8 cellular contexts compared by ENCODE assay signal in the genomic region with DNA sequence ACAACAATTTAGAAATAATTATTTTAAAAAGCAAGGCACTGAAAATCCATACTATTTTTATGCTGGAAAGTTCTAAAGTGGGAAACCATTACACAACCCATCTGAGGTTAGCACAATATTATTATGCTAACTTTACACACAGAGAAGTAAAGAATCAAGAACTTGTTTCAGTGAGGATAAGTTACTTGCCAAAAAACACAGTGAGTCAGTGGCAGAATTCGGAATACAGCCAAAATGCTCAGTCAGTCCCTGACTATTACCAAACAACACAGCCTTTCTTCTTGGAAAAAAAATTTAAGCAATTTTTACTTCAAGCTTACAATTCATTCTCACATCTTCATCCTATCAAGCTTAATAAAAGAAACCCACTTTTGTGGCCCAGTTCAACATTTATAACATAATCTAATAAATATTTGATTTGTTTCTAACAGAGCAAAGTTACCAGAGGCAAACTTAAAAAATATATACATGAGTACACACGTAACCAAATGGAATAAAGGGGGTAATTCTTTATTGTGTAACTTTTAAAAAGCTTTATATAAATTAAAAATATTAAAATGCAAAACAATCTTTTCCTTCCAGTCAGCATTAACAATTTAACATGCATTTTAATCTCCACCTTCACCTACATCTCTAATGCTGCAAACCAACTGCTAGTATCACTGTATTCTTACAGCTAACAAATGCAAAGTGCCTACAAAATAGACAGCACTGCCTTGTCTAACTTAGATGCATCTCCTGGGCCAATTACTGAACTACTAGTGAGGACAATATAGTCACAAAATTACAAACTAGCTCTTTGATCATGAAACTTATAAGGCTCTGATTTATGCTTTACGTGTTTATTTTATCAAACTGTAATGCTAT. TPM values are rescaled to one million over a fixed set of nuclear protein-coding genes. Genes with fewer than 3 reads are reported as not detected.
DNase-seq lines count a peak whose midpoint lies in the region; ATAC-seq and TF ChIP-seq lines count a peak whose summit lies in the region.

No MANE protein-coding gene starts in this region.

- H3K4ac ChIP-seq in IMR-90 (ENCODE audit: low read depth, low read length): no peak overlapping the region

- no peak overlapping the region for H3K4me2 ChIP-seq in IMR-90 (ENCODE audit: low read depth, low read length)

- H3K4me3 ChIP-seq in IMR-90 (ENCODE audit: insufficient read depth, low read depth, low read length) (no peak overlapping the region), right atrium auricular region (no peak overlapping the region), tibial artery (no peak overlapping the region), HAP-1 (no peak overlapping the region)

- no peak overlapping the region for H3K56ac ChIP-seq in IMR-90 (ENCODE audit: extremely low read depth, insufficient read depth, low read length)

- BruUV-seq in IMR-90 (replicated peaks; lab: Mats Ljungman, UMichigan): no TSS peak

- H2BK120ac ChIP-seq in IMR-90 (ENCODE audit: low read depth, low read length): no peak overlapping the region

- intact Hi-C loops in IMR-90 (cut with micrococcal nuclease) (loop anchor here (5.0 kb wide), 1 partner anchor 53 kb away; the partner anchor contains the start of gene CCDC88A), tibial artery (cut with DNase I; ENCODE audit: low total_unique reads) (no loop called here)

- H2BK15ac ChIP-seq in IMR-90 (ENCODE audit: low read depth, low read length): no peak overlapping the region

- H3K23ac ChIP-seq in IMR-90 (ENCODE audit: low read depth, low read length): no peak overlapping the region

- no peak overlapping the region for H4K91ac ChIP-seq in IMR-90 (ENCODE audit: insufficient read depth, low read depth, low read length)

- H2BK20ac ChIP-seq in IMR-90 (ENCODE audit: low read depth, low read length): no peak overlapping the region

- CTCF ChIA-PET in IMR-90 (lab: Yijun Ruan, JAX): interaction anchor here (0.8 kb wide), 1 partner anchor 9 kb away, joined by 3 read pairs; no protein-coding TSS in a partner anchor

- DNase-seq in IMR-90 (peak; percentile 98), astrocyte of the hippocampus (ENCODE audit: low read depth, low spot score) (peak; percentile 96), right atrium auricular region (ENCODE audit: low spot score) (peak; percentile 75), tibial artery (peak; percentile 69 to 74), HAP-1 (ENCODE audit: low spot score in 2 of 2) (no peak), GM13977 (ENCODE audit: low spot score) (no peak)

- no peak for TF ChIP-seq CTCF in IMR-90 (conservative IDR thresholded peaks at IDR 0.05; ENCODE audit: low read depth, low read length)
- no peak for TF ChIP-seq CTCF in right atrium auricular region (IDR thresholded peaks at IDR 0.05)
- no peak for TF ChIP-seq CTCF in tibial artery (IDR thresholded peaks at IDR 0.05)
- TF ChIP-seq CTCF in GM13977 (IDR thresholded peaks at IDR 0.05; ENCODE audit: extremely low read depth, insufficient read depth, missing control alignments): no peak

- no peak for TF ChIP-seq POLR2A in IMR-90 (IDR thresholded peaks at IDR 0.05; ENCODE audit: low read depth, low read length)

- no peak overlapping the region for H2AFZ ChIP-seq in IMR-90 (replicated peaks; ENCODE audit: low read length, poor library complexity)

- in situ Hi-C loops in IMR-90 (cut with MboI; ENCODE audit: low sequenced_read_pairs): no loop called here
- in situ Hi-C loops in HAP-1 (cut with MboI; ENCODE audit: low sequenced_read_pairs): no loop called here
- in situ Hi-C loops in GM13977 (cut with MboI; ENCODE audit: low pct_unique_long_range_greater_than_20kb, low sequenced_read_pairs, unreplicated experiment): no loop called here

- no peaks in the 10 kb centered on the region for H3K36me3 ChIP-seq in IMR-90 (ENCODE audit: control insufficient read depth, insufficient read depth, low read length)
- no peaks in the 10 kb centered on the region for H3K36me3 ChIP-seq in right atrium auricular region
- no peaks in the 10 kb centered on the region for H3K36me3 ChIP-seq in tibial artery
- H3K36me3 ChIP-seq in HAP-1 (replicated peaks): no peaks in the 10 kb centered on the region

- ATAC-seq in IMR-90 (ENCODE audit: low read depth) (peak; percentile 92), HG03039 (IDR thresholded peaks at IDR 0.05; ENCODE audit: unreplicated experiment) (no peak), HG03139 (IDR thresholded peaks at IDR 0.05; ENCODE audit: unreplicated experiment) (no peak)

- H2AK9ac ChIP-seq in IMR-90 (replicated peaks; ENCODE audit: low read depth, low read length, poor library complexity): no peak overlapping the region

- POLR2A ChIA-PET in IMR-90 (lab: Charles Lee; ENCODE audit: unreplicated experiment): no interaction called here

- H3K27me3 ChIP-seq in IMR-90 (ENCODE audit: control insufficient read depth, insufficient read depth, low read length): no peaks in the 10 kb centered on the region
- H3K27me3 ChIP-seq in right atrium auricular region: no peaks in the 10 kb centered on the region
- H3K27me3 ChIP-seq in tibial artery: no peaks in the 10 kb centered on the region
- no peaks in the 10 kb centered on the region for H3K27me3 ChIP-seq in HAP-1 (ENCODE audit: low read depth)

- no peaks in the 10 kb centered on the region for H3K9me1 ChIP-seq in IMR-90 (ENCODE audit: insufficient read depth, low read length)

- dilution Hi-C loops in IMR-90 (cut with HindIII; ENCODE audit: low sequenced_read_pairs, unreplicated experiment): no loop called here

- H3K4me1 ChIP-seq in IMR-90 (ENCODE audit: control insufficient read depth, insufficient read depth, low read length) (no peaks in the 10 kb centered on the region; the same call in none of the 2 replicates), right atrium auricular region (peaks cover 0 to 11% of the 10 kb centered on the region in 2 donors), tibial artery (peaks cover 0 to 38% (median 7%) of the 10 kb centered on the region in 4 donors), HAP-1 (peaks cover 16% of the 10 kb centered on the region)

- WGBS in IMR-90 (ENCODE audit: extremely low coverage in 2 of 2, insufficient read length in 1 of 2), 2 experiments: 0% methylated on average over 1 of the region's 3 CpGs; no CpG with 5 or more reads in 1 of the 2 experiments

- no peak overlapping the region for H2BK5ac ChIP-seq in IMR-90 (ENCODE audit: low read depth, low read length, poor library complexity, severe bottlenecking)

- H2AK5ac ChIP-seq in IMR-90 (ENCODE audit: low read depth, low read length): no peak overlapping the region

- no peaks in the 10 kb centered on the region for H3K9me3 ChIP-seq in IMR-90 (ENCODE audit: control insufficient read depth, insufficient read depth, low read length)
- H3K9me3 ChIP-seq in right atrium auricular region: no peaks in the 10 kb centered on the region
- H3K9me3 ChIP-seq in tibial artery: no peaks in the 10 kb centered on the region
- H3K9me3 ChIP-seq in HAP-1: no peaks in the 10 kb centered on the region

- no peak for TF ChIP-seq RAD21 in IMR-90 (IDR thresholded peaks at IDR 0.05; ENCODE audit: low read length)

- H4K5ac ChIP-seq in IMR-90 (ENCODE audit: low read depth, low read length): no peak overlapping the region

- H3K79me1 ChIP-seq in IMR-90 (ENCODE audit: low read depth in 1 of 2, low read length in 2 of 2): no peaks in the 10 kb centered on the region; a peak in 1 of 4 replicates

- H3K18ac ChIP-seq in IMR-90 (ENCODE audit: low read depth, low read length): no peak overlapping the region

- no peak overlapping the region for H3K14ac ChIP-seq in IMR-90 (replicated peaks; ENCODE audit: low read depth, low read length)

- H3K9ac ChIP-seq in IMR-90 (ENCODE audit: low read depth, low read length): no peak overlapping the region

- no peak overlapping the region for H4K8ac ChIP-seq in IMR-90 (ENCODE audit: low read depth in 2 of 2, low read length in 2 of 2)

- no peaks in the 10 kb centered on the region for H4K20me1 ChIP-seq in IMR-90 (ENCODE audit: insufficient read depth, low read length)

- no peak overlapping the region for H3K27ac ChIP-seq in IMR-90 (ENCODE audit: insufficient read depth, low read length)
- H3K27ac ChIP-seq in right atrium auricular region: peak overlapping the region in 1 of 2 donors; percentile 38
- H3K27ac ChIP-seq in tibial artery: peak overlapping the region; percentile 32 to 43

TF ChIP-seq in IMR-90, 13 proteins besides CTCF, POLR2A, EP300 and RAD21:
- TF ChIP-seq SMC3 (IDR thresholded peaks at IDR 0.05; ENCODE audit: low read depth, low read length) (no peak), FOS (IDR thresholded peaks at IDR 0.05; ENCODE audit: low read depth, low read length) (peak; percentile 65; the same call in 1 of the 2 replicates), CEBPB (IDR thresholded peaks at IDR 0.05; ENCODE audit: low read depth, low read length) (peak; percentile 85)

RNA-seq across cellular contexts. Expression of gene CCDC88A, which starts 55.2 kb away (rescaled TPM):
- total RNA-seq in IMR-90 (2012; rRNA removed) (63.8 and 66.1 TPM in 2 replicates), right atrium auricular region (10 to 100 TPM; 21.5 to 26.4 TPM)
- 13.0 and 15.6 TPM in 2 replicates for polyA plus RNA-seq in IMR-90 (2012; rRNA removed)
- polyA plus RNA-seq in IMR-90 (2012; cell fraction: cytosol; rRNA removed): 2.9 and 4.8 TPM in 2 replicates
- polyA plus RNA-seq in IMR-90 (2012; cell fraction: nucleus; rRNA removed; ENCODE audit: low replicate concordance): 6.7 and 40.3 TPM in 2 replicates

Comparison
In these comparisons a context has a peak if more than half of its experiments do, and no peak if none do; other contexts are left out.
1. DNase-seq: peak in IMR-90 (single experiment), astrocyte of the hippocampus (single experiment), right atrium auricular region (single experiment) and tibial artery (2 of 2); none in HAP-1 (0 of 2) and GM13977 (single experiment).